1 cellular context compared by ENCODE assay signal in the genomic region with DNA sequence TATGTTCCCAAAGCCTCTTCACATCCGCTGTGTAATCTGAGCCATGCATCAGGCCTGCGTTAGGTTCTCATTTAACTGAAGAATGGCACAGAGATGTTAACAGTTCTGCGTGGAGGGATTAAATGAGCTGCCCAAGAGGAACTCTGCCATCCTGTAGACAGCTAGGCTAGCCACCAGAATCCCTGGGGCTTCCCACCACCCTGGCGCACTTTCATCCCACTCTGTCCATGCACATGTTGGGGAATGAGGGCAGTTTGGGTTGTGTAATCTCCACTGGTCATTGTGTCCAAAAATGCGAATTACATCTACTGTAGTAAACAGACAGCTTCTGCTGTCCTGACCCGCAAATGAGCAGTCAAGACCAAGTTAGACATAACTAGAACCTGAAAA.
TF ChIP-seq lines count a peak whose summit lies in the region.

No MANE protein-coding gene starts in this region.

TF ChIP-seq in H1, 55 proteins besides CTCF, POLR2A, EP300 and RAD21:
- TF ChIP-seq SP1 (IDR thresholded peaks at IDR 0.05; ENCODE audit: low read depth, low read length) (no peak), POLR2AphosphoS5 (IDR thresholded peaks at IDR 0.05; ENCODE audit: low read depth, low read length) (0 out of 2 replicates have a peak, but pooled peaks have one; percentile 64), RNF2 (IDR thresholded peaks at IDR 0.05; ENCODE audit: borderline replicate concordance, low read depth, low read length, missing control alignments, poor library complexity, severe bottlenecking) (no peak)
